Comparison of ENCODE assay signal across 1 cellular context in the genomic region with DNA sequence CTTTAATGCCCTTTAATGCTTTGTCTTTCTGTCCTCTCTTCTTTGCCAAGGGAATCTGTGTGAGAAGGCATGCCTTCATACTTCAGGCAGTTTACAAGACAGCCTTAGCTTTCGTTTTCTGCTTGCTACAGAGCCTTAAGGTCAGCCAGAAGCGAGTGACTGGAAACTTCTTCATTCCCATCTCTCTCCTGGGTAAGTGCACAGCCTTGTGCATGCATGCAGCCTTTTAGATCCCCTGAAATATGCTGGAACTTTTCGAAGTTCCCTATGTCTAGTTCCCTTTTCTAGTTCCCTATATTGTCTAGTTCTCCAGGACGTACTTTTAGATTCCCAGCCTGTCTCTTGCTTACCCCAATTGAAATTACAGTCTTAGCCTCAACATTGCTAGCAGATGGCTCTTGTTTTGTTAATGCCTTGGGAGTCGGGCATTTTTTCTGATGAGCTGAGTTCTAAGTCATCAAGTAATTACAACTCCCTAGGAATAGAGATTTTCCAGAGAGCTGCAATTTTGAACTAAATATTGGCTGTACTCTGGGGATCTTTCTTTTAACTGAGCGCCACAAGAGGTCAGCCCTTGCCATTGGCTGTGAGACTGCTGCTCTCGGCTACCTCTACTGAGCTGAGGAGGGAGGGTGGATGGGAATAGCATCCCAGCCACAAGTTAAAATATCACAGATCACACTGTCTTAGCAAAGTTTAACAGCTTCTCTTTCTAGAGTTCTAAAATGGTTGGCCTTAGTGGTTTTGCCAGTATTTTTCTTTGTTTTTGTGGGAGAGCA.
TF ChIP-seq lines count a peak whose summit lies in the region.

No MANE protein-coding gene starts in this region.

TF ChIP-seq in HepG2, 621 proteins besides CTCF, POLR2A, EP300 and RAD21:
- TF ChIP-seq GFI1 (CRISPR knock-in tag; IDR thresholded peaks at IDR 0.05; ENCODE audit: borderline replicate concordance) (no peak), ZNF335 (CRISPR knock-in tag; IDR thresholded peaks at IDR 0.05) (0 out of 2 replicates have a peak, but pooled peaks have one; percentile 64), STAG1 (CRISPR knock-in tag; IDR thresholded peaks at IDR 0.05) (peak; percentile 50), SMC3 (IDR thresholded peaks at IDR 0.05; ENCODE audit: low read length) (peak; percentile 24; the same call in 1 of the 2 replicates)
- TF ChIP-seq, protein P1, sequence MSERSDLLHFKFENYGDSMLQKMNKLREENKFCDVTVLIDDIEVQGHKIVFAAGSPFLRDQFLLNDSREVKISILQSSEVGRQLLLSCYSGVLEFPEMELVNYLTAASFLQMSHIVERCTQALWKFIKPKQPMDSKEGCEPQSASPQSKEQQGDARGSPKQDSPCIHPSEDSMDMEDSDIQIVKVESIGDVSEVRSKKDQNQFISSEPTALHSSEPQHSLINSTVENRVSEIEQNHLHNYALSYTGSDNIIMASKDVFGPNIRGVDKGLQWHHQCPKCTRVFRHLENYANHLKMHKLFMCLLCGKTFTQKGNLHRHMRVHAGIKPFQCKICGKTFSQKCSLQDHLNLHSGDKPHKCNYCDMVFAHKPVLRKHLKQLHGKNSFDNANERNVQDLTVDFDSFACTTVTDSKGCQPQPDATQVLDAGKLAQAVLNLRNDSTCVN (CRISPR knock-in tag; IDR thresholded peaks at IDR 0.05; ENCODE audit: borderline replicate concordance), result peak; percentile 77; the same call in 1 of the 2 replicates
